Comparison of ENCODE assay signal across 15 cellular contexts in the genomic region with DNA sequence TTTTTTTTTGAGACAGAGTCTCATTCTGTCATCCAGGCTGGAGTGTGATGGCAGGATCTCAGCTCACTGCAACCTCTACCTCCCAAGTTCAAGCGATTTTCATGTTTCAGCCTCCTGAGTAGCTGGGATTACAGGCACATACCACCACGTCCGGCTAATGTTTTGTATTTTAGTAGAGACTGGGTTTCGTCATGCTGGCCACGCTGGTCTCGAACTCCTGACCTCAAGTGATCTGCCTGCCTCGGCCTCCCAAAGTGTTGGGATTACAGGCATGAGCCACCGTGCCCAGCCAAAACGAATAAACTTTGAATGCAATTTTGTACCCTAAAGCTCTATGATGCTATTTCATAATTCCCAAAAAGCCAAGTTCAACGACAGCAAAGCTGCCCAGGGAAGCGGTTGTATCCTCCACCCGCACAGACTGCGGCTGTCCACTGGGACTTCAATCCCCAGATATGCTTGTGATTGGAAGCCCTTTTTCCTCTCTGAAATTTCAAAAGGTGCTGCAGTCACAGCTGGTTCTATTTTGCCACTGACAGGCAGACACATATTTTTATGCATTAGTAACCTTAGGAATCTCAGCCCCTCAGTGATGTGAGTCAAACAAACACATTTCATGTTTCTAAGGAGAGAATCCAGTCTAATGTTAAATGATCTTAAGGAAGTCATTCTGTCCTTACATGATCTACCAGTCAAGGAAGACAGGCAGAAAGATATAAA. TPM values are rescaled to one million over a fixed set of nuclear protein-coding genes. Genes with fewer than 3 reads are reported as not detected.
DNase-seq lines count a peak whose midpoint lies in the region; ATAC-seq, FAIRE-seq and TF ChIP-seq lines count a peak whose summit lies in the region.
"Had no signal": no experiment of that assay in that cellular context is flagged by ENCODE, and none has a peak within 500 bp of the region (broad histone marks: within the 10 kb centered on the region; RNA-seq: fewer than 3 reads in every experiment).

No MANE protein-coding gene starts in this region.

- H3K36me3 ChIP-seq in bronchial epithelial cell (ENCODE audit: control insufficient read depth, insufficient read depth, low read length) (peaks cover 1% of the 10 kb centered on the region), vagina (no peaks in the 10 kb centered on the region)
- H3K36me3 ChIP-seq: neutrophil had no signal

- no peak for TF ChIP-seq CTCF in bronchial epithelial cell (IDR thresholded peaks at IDR 0.05; ENCODE audit: insufficient read depth, low read length, severe bottlenecking)
- no peak for TF ChIP-seq CTCF in vagina (IDR thresholded peaks at IDR 0.05)

- H3K27me3 ChIP-seq in bronchial epithelial cell (ENCODE audit: control insufficient read depth, insufficient read depth, low read length) = no peaks in the 10 kb centered on the region
- no peaks in the 10 kb centered on the region for H3K27me3 ChIP-seq in vagina
- H3K27me3 ChIP-seq: neutrophil had no signal

- H3K4me3 ChIP-seq in bronchial epithelial cell (ENCODE audit: low read depth, low read length) (no peak overlapping the region), vagina (no peak overlapping the region)
- H3K4me3 ChIP-seq: A549, SK-N-MC had no signal

- H3K27ac ChIP-seq in vagina = peak overlapping the region; percentile 52
- H3K27ac ChIP-seq: A549, neutrophil, SK-N-MC had no signal

- intact Hi-C loops in left ventricle myocardium superior (cut with micrococcal nuclease) = no loop called here
- intact Hi-C loops in cardiac septum (cut with DNase I) = no loop called here
- intact Hi-C loops in vagina (cut with DNase I) = no loop called here

- H3K9me3 ChIP-seq in vagina = no peaks in the 10 kb centered on the region
- H3K9me3 ChIP-seq: A549, neutrophil had no signal

- no peak for TF ChIP-seq POLR2A in vagina (IDR thresholded peaks at IDR 0.05)

- no peak for FAIRE-seq in bronchial epithelial cell (lab: Jason Lieb, UNC)
- FAIRE-seq: A549, urothelium cell line had no signal

- peaks cover 40% of the 10 kb centered on the region for H3K4me1 ChIP-seq in vagina
- H3K4me1 ChIP-seq: A549 had no signal

- no peak for DNase-seq in left ventricle myocardium superior
- no peak for DNase-seq in cardiac septum (ENCODE audit: low spot score)
- peak; percentile 42 for DNase-seq in bronchial epithelial cell (ENCODE audit: low read depth)
- DNase-seq in iris pigment epithelial cell (ENCODE audit: low read depth) = peak; percentile 93
- DNase-seq in vagina (ENCODE audit: extremely low spot score in 2 of 2) = no peak
- no peak for DNase-seq in nucleus accumbens (lab: John Stamatoyannopoulos, UW)
- DNase-seq in DMS153 treated with DMSO at 0.1 percent for 48 hours (lab: John Stamatoyannopoulos, UW; ENCODE audit: unreplicated experiment) = no peak
- DNase-seq: activated CD4-positive, CD25-positive, alpha-beta regulatory T cell treated with anti-CD3 and anti-CD28 coated beads, Interleukin-2, amount 50 U/mL, for 72 hours; NCI-H187 treated with DMSO at 0.1 percent for 48 hours; NK-92 treated with Interleukin-12 subunit alpha and Interleukin-12 subunit beta, amount 100 ng/mL, for 24 hours had no signal

- peak; percentile 16 for ATAC-seq in left ventricle myocardium superior
- no peak for ATAC-seq in HG03457 (IDR thresholded peaks at IDR 0.05; ENCODE audit: unreplicated experiment)
- ATAC-seq: A549 had no signal

RNA-seq across cellular contexts. Expression of a gene that starts 8.7 kb away (rescaled TPM):
- 0.67 TPM for total RNA-seq in left ventricle myocardium superior
- total RNA-seq in cardiac septum = 1.4 TPM
- 1.6 and 1.7 TPM in 2 replicates for total RNA-seq in bronchial epithelial cell
- total RNA-seq in vagina = 2.2 TPM

RNA-seq across cellular contexts. Expression of a gene that starts 31.8 kb away (rescaled TPM):
- 63.4 TPM for total RNA-seq in left ventricle myocardium superior
- total RNA-seq in cardiac septum = 103 TPM
- total RNA-seq in bronchial epithelial cell = 42.6 and 44.4 TPM in 2 replicates
- total RNA-seq in vagina = 65.1 TPM

Comparison
In these comparisons a context has a peak if more than half of its experiments do, and no peak if none do; other contexts are left out.
1. DNase-seq: peak in bronchial epithelial cell (single experiment) and iris pigment epithelial cell (single experiment); none in left ventricle myocardium superior (single experiment), cardiac septum (single experiment), vagina (0 of 2), nucleus accumbens (0 of 56) and DMS153 treated with DMSO at 0.1 percent for 48 hours (single experiment).